In genomic region chr1:221837886-221838285, GRCh38 we compare ENCODE assay signal across 9 cellular contexts.
DNase-seq lines count a peak whose midpoint lies in the region; ATAC-seq, FAIRE-seq and TF ChIP-seq lines count a peak whose summit lies in the region.
"Had no signal": no experiment of that assay in that cellular context is flagged by ENCODE, and none has a peak within 500 bp of the region (broad histone marks: within the 10 kb centered on the region; RNA-seq: fewer than 3 reads in every experiment).

No MANE protein-coding gene starts in this region.

- ATAC-seq in GM19328 (IDR thresholded peaks at IDR 0.05; ENCODE audit: unreplicated experiment) (peak; percentile 44), HG03378 (IDR thresholded peaks at IDR 0.05; ENCODE audit: unreplicated experiment) (peak; percentile 25), HG02571 (IDR thresholded peaks at IDR 0.05; ENCODE audit: unreplicated experiment) (no peak)
- ATAC-seq in activated naive CD4-positive, alpha-beta T cell treated with anti-CD3 and anti-CD28 coated beads, Interleukin-2, amount 50 U/mL, for 72 hours, result peak; percentile 10 to 70

- peaks cover 18% of the 10 kb centered on the region for H3K4me1 ChIP-seq in CD4-positive, alpha-beta memory T cell (ENCODE audit: insufficient read depth, low read length)
- peaks cover 4% of the 10 kb centered on the region for H3K4me1 ChIP-seq in effector memory CD4-positive, alpha-beta T cell (ENCODE audit: control insufficient read depth, insufficient read depth, low read length, poor library complexity, severe bottlenecking)
- peaks cover 3% of the 10 kb centered on the region for H3K4me1 ChIP-seq in hepatocyte (ENCODE audit: insufficient read depth)

- no peak overlapping the region for H3K4me3 ChIP-seq in CD4-positive, alpha-beta memory T cell (ENCODE audit: low read length in 2 of 2)
- H3K4me3 ChIP-seq in effector memory CD4-positive, alpha-beta T cell (ENCODE audit: insufficient read depth, low read depth, low read length, poor library complexity, severe bottlenecking), result no peak overlapping the region
- H3K4me3 ChIP-seq in hepatocyte, result no peak overlapping the region

- no peaks in the 10 kb centered on the region for H4K20me1 ChIP-seq in hepatocyte (ENCODE audit: insufficient read depth, poor library complexity, severe bottlenecking)

- no peak overlapping the region for H3K27ac ChIP-seq in CD4-positive, alpha-beta memory T cell (ENCODE audit: low read depth, low read length)
- H3K27ac ChIP-seq in effector memory CD4-positive, alpha-beta T cell (ENCODE audit: insufficient read depth, low read length, poor library complexity, severe bottlenecking), result no peak overlapping the region
- H3K27ac ChIP-seq in hepatocyte, result no peak overlapping the region

- no peaks in the 10 kb centered on the region for H3K9me3 ChIP-seq in CD4-positive, alpha-beta memory T cell (ENCODE audit: control insufficient read depth in 1 of 2, low read length in 2 of 2)
- no peaks in the 10 kb centered on the region for H3K9me3 ChIP-seq in effector memory CD4-positive, alpha-beta T cell (ENCODE audit: control insufficient read depth, low read length)
- H3K9me3 ChIP-seq in hepatocyte (ENCODE audit: low read depth), result no peaks in the 10 kb centered on the region

- H3K4me1 Mint-ChIP-seq in CD4-positive, alpha-beta memory T cell, result peaks cover 5 to 26% (median 20%) of the 10 kb centered on the region in 4 donors

- DNase-seq in CD4-positive, alpha-beta memory T cell, result peak in 2 of 5 donors; percentile 9 to 53
- DNase-seq in activated naive CD4-positive, alpha-beta T cell treated with anti-CD3 and anti-CD28 coated beads, Interleukin-2, amount 50 U/mL, for 72 hours (ENCODE audit: low spot score in 2 of 2), result peak in 1 of 2 donors; percentile 35
- no peak for DNase-seq in effector memory CD4-positive, alpha-beta T cell
- DNase-seq in hepatocyte (ENCODE audit: low spot score) (no peak), D721Med (ENCODE audit: insufficient read length, low spot score) (no peak)
- DNase-seq: NCI-H1930 had no signal

- no peaks in the 10 kb centered on the region for H3K79me2 ChIP-seq in hepatocyte

- intact Hi-C loops in CD4-positive, alpha-beta memory T cell (cut with micrococcal nuclease), result loop anchor here (10.0 kb wide), 1 partner anchor 363 kb away; no protein-coding TSS in a partner anchor

- no peak overlapping the region for H2AFZ ChIP-seq in hepatocyte

- no peak for FAIRE-seq in D721Med (lab: Jason Lieb, UNC)

- H3K27me3 ChIP-seq in CD4-positive, alpha-beta memory T cell (ENCODE audit: insufficient read depth, low read length), result no peaks in the 10 kb centered on the region
- H3K27me3 ChIP-seq in effector memory CD4-positive, alpha-beta T cell (replicated peaks; ENCODE audit: control insufficient read depth, insufficient read depth, low read length, poor library complexity, severe bottlenecking), result no peaks in the 10 kb centered on the region
- no peaks in the 10 kb centered on the region for H3K27me3 ChIP-seq in hepatocyte

- H3K27ac Mint-ChIP-seq in CD4-positive, alpha-beta memory T cell, result peak overlapping the region in 5 of 7 donors; percentile 30 to 83 (median 73)
- peak overlapping the region in 1 of 2 donors; percentile 45 for H3K27ac Mint-ChIP-seq in activated naive CD4-positive, alpha-beta T cell treated with anti-CD3 and anti-CD28 coated beads, Interleukin-2, amount 50 U/mL, for 72 hours

- no peaks in the 10 kb centered on the region for H3K9me2 ChIP-seq in hepatocyte (replicated peaks; ENCODE audit: insufficient read depth)

- peaks cover 0 to 2% (median 0%) of the 10 kb centered on the region in 8 donors for H3K9me3 Mint-ChIP-seq in CD4-positive, alpha-beta memory T cell
- no peaks in the 10 kb centered on the region for H3K9me3 Mint-ChIP-seq in activated naive CD4-positive, alpha-beta T cell treated with anti-CD3 and anti-CD28 coated beads, Interleukin-2, amount 50 U/mL, for 72 hours

- no peaks in the 10 kb centered on the region for H3K27me3 Mint-ChIP-seq in CD4-positive, alpha-beta memory T cell

- WGBS in hepatocyte (ENCODE audit: low lambda C conversion rate, missing lambda C conversion rate), result 94% methylated on average over 8 of the region's 8 CpGs

- TF ChIP-seq CTCF in hepatocyte (IDR thresholded peaks at IDR 0.05; ENCODE audit: poor library complexity) (no peak), D721Med (IDR thresholded peaks at IDR 0.05; ENCODE audit: insufficient read depth, missing control alignments) (no peak)

- no peaks in the 10 kb centered on the region for H3K36me3 ChIP-seq in CD4-positive, alpha-beta memory T cell (ENCODE audit: insufficient read depth, low read length)
- H3K36me3 ChIP-seq in effector memory CD4-positive, alpha-beta T cell (ENCODE audit: control insufficient read depth, insufficient read depth, low read length), result no peaks in the 10 kb centered on the region
- no peaks in the 10 kb centered on the region for H3K36me3 ChIP-seq in hepatocyte (replicated peaks; ENCODE audit: insufficient read depth, low read depth)

- CTCF ChIA-PET in CD4-positive, alpha-beta memory T cell (lab: Charles Lee; ENCODE audit: partially characterized antibody), result no interaction called here

- POLR2A ChIA-PET in CD4-positive, alpha-beta memory T cell (lab: Charles Lee; ENCODE audit: partially characterized antibody), result interaction anchor here (2.8 kb wide), 1 partner anchor 8 kb away, joined by 13 read pairs; no protein-coding TSS in a partner anchor

- H3K4me3 Mint-ChIP-seq in CD4-positive, alpha-beta memory T cell, result peak overlapping the region in 7 of 8 donors; percentile 32 to 79 (median 62)

- no peak overlapping the region for H3K4me2 ChIP-seq in hepatocyte

- H3K36me3 Mint-ChIP-seq in CD4-positive, alpha-beta memory T cell, result no peaks in the 10 kb centered on the region
- peaks cover 7 to 9% of the 10 kb centered on the region in 2 donors for H3K36me3 Mint-ChIP-seq in activated naive CD4-positive, alpha-beta T cell treated with anti-CD3 and anti-CD28 coated beads, Interleukin-2, amount 50 U/mL, for 72 hours
